19 cellular contexts compared by ENCODE assay signal in the genomic region with DNA sequence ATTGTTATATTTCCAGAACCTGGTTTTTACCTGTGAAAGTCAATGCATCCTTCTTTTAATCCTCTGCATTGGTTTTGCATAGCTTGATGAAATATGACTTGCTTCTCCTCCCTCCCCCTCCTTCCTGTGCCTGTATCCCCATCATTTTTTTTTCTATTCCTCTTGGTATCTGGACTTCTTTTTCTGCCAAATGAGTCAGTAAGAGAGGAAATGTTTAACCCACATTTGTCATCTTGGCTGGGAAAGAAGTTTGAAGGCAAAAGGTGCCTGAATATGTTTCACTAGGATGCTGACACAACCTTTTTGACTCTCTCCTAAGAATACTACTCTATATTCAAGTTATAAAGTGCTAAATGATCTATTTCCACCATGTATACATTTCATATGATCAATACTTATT. TPM values are rescaled to one million over a fixed set of nuclear protein-coding genes. Genes with fewer than 3 reads are reported as not detected.
DNase-seq lines count a peak whose midpoint lies in the region; ATAC-seq, FAIRE-seq and TF ChIP-seq lines count a peak whose summit lies in the region.
"Had no signal": no experiment of that assay in that cellular context is flagged by ENCODE, and none has a peak within 500 bp of the region (broad histone marks: within the 10 kb centered on the region; RNA-seq: fewer than 3 reads in every experiment).

No MANE protein-coding gene starts in this region.

- intact Hi-C loops in Right ventricle myocardium inferior (cut with DNase I), result no loop called here

- H3K9me1 ChIP-seq in keratinocyte (ENCODE audit: control insufficient read depth, extremely low read depth, insufficient read depth, low read length), result no peaks in the 10 kb centered on the region

- H3K4me2 ChIP-seq in Karpas-422 (ENCODE audit: low read depth, low read length, poor library complexity, severe bottlenecking) (peak overlapping the region; percentile 31), keratinocyte (ENCODE audit: control insufficient read depth, extremely low read depth, insufficient read depth, low read depth, low read length) (no peak overlapping the region)

- no peaks in the 10 kb centered on the region for H3K9me2 ChIP-seq in Karpas-422 (replicated peaks; ENCODE audit: insufficient read depth, low read length)

- H3K36me3 ChIP-seq in Karpas-422 (ENCODE audit: insufficient read depth, low read length), result no peaks in the 10 kb centered on the region
- H3K36me3 ChIP-seq in bronchial epithelial cell (ENCODE audit: control insufficient read depth, insufficient read depth, low read length), result no peaks in the 10 kb centered on the region
- H3K36me3 ChIP-seq in keratinocyte (ENCODE audit: control insufficient read depth in 2 of 2, extremely low read depth in 1 of 2, insufficient read depth in 2 of 2, low read length in 2 of 2), result no peaks in the 10 kb centered on the region
- H3K36me3 ChIP-seq: colonic mucosa had no signal

- DNase-seq in AG04449 (ENCODE audit: low read depth, low spot score), result peak; percentile 19
- DNase-seq in Karpas-422, result no peak
- DNase-seq in bronchial epithelial cell (ENCODE audit: low read depth), result peak; percentile 95
- no peak for DNase-seq in keratinocyte (ENCODE audit: low read depth, low spot score)
- no peak for DNase-seq in NCI-H345 (lab: John Stamatoyannopoulos, UW)
- no peak for DNase-seq in NCI-H510A treated with DMSO at 0.1 percent for 48 hours (lab: John Stamatoyannopoulos, UW)
- DNase-seq in Right ventricle myocardium inferior (ENCODE audit: missing footprints), result no peak
- no peak for DNase-seq in activated gamma-delta T cell (lab: John Stamatoyannopoulos, UW)
- DNase-seq: activated naive CD8-positive, alpha-beta T cell treated with anti-CD3 and anti-CD28 coated beads for 36 hours; colonic mucosa; NCI-H1417; NCI-H524 treated with DMSO at 0.1 percent for 48 hours; small intestine; stimulated activated naive CD8-positive, alpha-beta T cell treated with anti-CD3 and anti-CD28 coated beads, Interleukin-15, Interleukin-2, amounts not matched to agents 100 U/mL and 50 U/mL, for 24 hours; T-cell had no signal

- H4K20me1 ChIP-seq in Karpas-422 (ENCODE audit: insufficient read depth, low read depth, low read length), result no peaks in the 10 kb centered on the region
- H4K20me1 ChIP-seq in keratinocyte (ENCODE audit: control insufficient read depth, extremely low read depth, insufficient read depth, low read length), result no peaks in the 10 kb centered on the region

- POLR2A ChIA-PET in AG04449 (lab: Yijun Ruan, JAX), result interaction anchor here (0.6 kb wide), 2 partner anchors 74 to 514 kb away, joined by 3 read pairs; no protein-coding TSS in a partner anchor

- H3K79me2 ChIP-seq in Karpas-422 (ENCODE audit: low read length), result no peaks in the 10 kb centered on the region
- H3K79me2 ChIP-seq in keratinocyte (ENCODE audit: control insufficient read depth, insufficient read depth, low read length), result no peaks in the 10 kb centered on the region

- dilution Hi-C loops in keratinocyte (cut with MboI; ENCODE audit: extremely low pct_ligation_motif_present, low sequenced_read_pairs), result loop anchor here (25.0 kb wide), 1 partner anchor 193 kb away; no protein-coding TSS in a partner anchor

- H3K9ac ChIP-seq in Karpas-422 (ENCODE audit: low read length) (no peak overlapping the region), keratinocyte (ENCODE audit: control insufficient read depth, extremely low read depth, insufficient read depth, low read length) (no peak overlapping the region)

- no peak for ATAC-seq in Right ventricle myocardium inferior
- ATAC-seq: activated CD4-positive, CD25-positive, alpha-beta regulatory T cell treated with anti-CD3 and anti-CD28 coated beads, Interleukin-2, amount 50 U/mL, for 24 hours; K562; stimulated activated naive CD8-positive, alpha-beta T cell treated with anti-CD3 and anti-CD28 coated beads, Interleukin-15, Interleukin-2, amounts not matched to agents 100 U/mL and 50 U/mL, for 24 hours had no signal

- no peak overlapping the region for H2AFZ ChIP-seq in Karpas-422 (ENCODE audit: low read length)
- no peak overlapping the region for H2AFZ ChIP-seq in keratinocyte (ENCODE audit: control insufficient read depth, low read length)

- no peaks in the 10 kb centered on the region for H3K27me3 ChIP-seq in Karpas-422 (ENCODE audit: low read length)
- no peaks in the 10 kb centered on the region for H3K27me3 ChIP-seq in bronchial epithelial cell (ENCODE audit: control insufficient read depth, insufficient read depth, low read length)
- no peaks in the 10 kb centered on the region for H3K27me3 ChIP-seq in keratinocyte (ENCODE audit: control insufficient read depth, extremely low read depth, insufficient read depth, low read length)
- H3K27me3 ChIP-seq: colonic mucosa had no signal

- H3K4me1 ChIP-seq in Karpas-422 (ENCODE audit: low read length) (peaks cover 20% of the 10 kb centered on the region), keratinocyte (ENCODE audit: control insufficient read depth, extremely low read depth, insufficient read depth, low read length) (peaks cover 43% of the 10 kb centered on the region)
- H3K4me1 ChIP-seq: colonic mucosa had no signal

- TF ChIP-seq CTCF in AG04449 (IDR thresholded peaks at IDR 0.05; ENCODE audit: insufficient read depth, low read length, missing control alignments), result no peak
- no peak for TF ChIP-seq CTCF in bronchial epithelial cell (IDR thresholded peaks at IDR 0.05; ENCODE audit: insufficient read depth, low read length, severe bottlenecking)
- TF ChIP-seq CTCF in keratinocyte (optimal IDR thresholded peaks at IDR 0.05 in 1 of 3, IDR thresholded peaks at IDR 0.05 in 1 of 3, conservative IDR thresholded peaks at IDR 0.05 in 1 of 3; ENCODE audit: extremely low read depth in 1 of 3, insufficient read depth in 2 of 3, low read length in 3 of 3), result no peak

- H3K27ac ChIP-seq in Karpas-422 (ENCODE audit: low read length) (no peak overlapping the region), keratinocyte (ENCODE audit: control insufficient read depth, insufficient read depth, low read length) (no peak overlapping the region)
- H3K27ac ChIP-seq: colonic mucosa had no signal

- H3K9me3 ChIP-seq in Karpas-422 (ENCODE audit: low read length) (no peaks in the 10 kb centered on the region), keratinocyte (ENCODE audit: control insufficient read depth, low read depth, low read length) (no peaks in the 10 kb centered on the region)
- H3K9me3 ChIP-seq: colonic mucosa had no signal

- FAIRE-seq in bronchial epithelial cell (lab: Jason Lieb, UNC) (no peak), keratinocyte (lab: Jason Lieb, UNC) (peak; percentile 74)
- FAIRE-seq: frontal cortex, H1, K562 had no signal

- H3K4me3 ChIP-seq in AG04449 (ENCODE audit: low read depth, low read length) (no peak overlapping the region), Karpas-422 (ENCODE audit: low read length) (no peak overlapping the region), bronchial epithelial cell (ENCODE audit: low read depth, low read length) (no peak overlapping the region), keratinocyte (ENCODE audit: control insufficient read depth in 2 of 3, extremely low read depth in 1 of 3, insufficient read depth in 2 of 3, low read depth in 1 of 3, low read length in 3 of 3) (no peak overlapping the region)
- H3K4me3 ChIP-seq: colonic mucosa, K562 had no signal

- CTCF ChIA-PET in AG04449 (lab: Yijun Ruan, JAX), result interaction anchor here (0.6 to 2.3 kb wide), 7 partner anchors 10 to 231 kb away, joined by 3 to 7 read pairs (median 4); no protein-coding TSS in a partner anchor

RNA-seq across cellular contexts. Expression of a gene that starts 35.5 kb away (rescaled TPM):
- total RNA-seq in Karpas-422 (2014; rRNA removed; shearing (Covaris generic); ENCODE audit: low replicate concordance), result 2.0 and 4.3 TPM in 2 replicates
- total RNA-seq in bronchial epithelial cell, result 29.2 and 64.0 TPM in 2 replicates
- 17.9 to 34.3 TPM (median 19.9 TPM) in 3 replicates for polyA plus RNA-seq in keratinocyte
- 48.0 TPM for polyA plus RNA-seq in keratinocyte (2011; ENCODE audit: low read depth)
- 19.5 and 25.4 TPM in 2 replicates for polyA plus RNA-seq in keratinocyte (2011; cell fraction: cytosol; rRNA removed)
- 70.7 and 78.3 TPM in 2 replicates for polyA plus RNA-seq in keratinocyte (2011; cell fraction: nucleus; rRNA removed)
- 15.3 and 67.4 TPM in 2 replicates for polyA plus RNA-seq in keratinocyte (2012; ENCODE audit: low replicate concordance)
- polyA minus RNA-seq in keratinocyte, result 5.9 to 22.6 TPM (median 17.3 TPM) in 3 replicates
- polyA minus RNA-seq in keratinocyte (2011; cell fraction: cytosol; rRNA and poly(A)+ RNA removed), result 22.6 TPM
- polyA minus RNA-seq in keratinocyte (2011; cell fraction: nucleus; rRNA and poly(A)+ RNA removed), result 29.0 and 38.3 TPM in 2 replicates
- 3.0 TPM for total RNA-seq in Right ventricle myocardium inferior
- total RNA-seq: activated naive CD8-positive, alpha-beta T cell treated with anti-CD3 and anti-CD28 coated beads for 36 hours; K562 had no signal
- polyA plus RNA-seq: K562 had no signal

RNA-seq across cellular contexts. Expression of a gene that starts 50.0 kb away (rescaled TPM):
- total RNA-seq in Karpas-422 (2014; rRNA removed; shearing (Covaris generic); ENCODE audit: low replicate concordance), result 14.5 and 35.3 TPM in 2 replicates
- total RNA-seq in bronchial epithelial cell (0.53 and 1.0 TPM in 2 replicates), Right ventricle myocardium inferior (not detected)
- polyA plus RNA-seq in keratinocyte, result 0.61 to 1.4 TPM (median 1.1 TPM) in 3 replicates
- 0.47 TPM for polyA plus RNA-seq in keratinocyte (2011; ENCODE audit: low read depth)
- 0.35 and 0.73 TPM in 2 replicates for polyA plus RNA-seq in keratinocyte (2011; cell fraction: cytosol; rRNA removed)
- 1.9 and 2.1 TPM in 2 replicates for polyA plus RNA-seq in keratinocyte (2011; cell fraction: nucleus; rRNA removed)
- polyA plus RNA-seq in keratinocyte (2012; ENCODE audit: low replicate concordance), result 0.33 and 0.52 TPM in 2 replicates
- polyA minus RNA-seq in keratinocyte, result 1.4 to 2.5 TPM in 2 of 3 replicates, not detected in the other
- polyA minus RNA-seq in keratinocyte (2011; cell fraction: cytosol; rRNA and poly(A)+ RNA removed), result not detected
- 2.3 and 5.0 TPM in 2 replicates for polyA minus RNA-seq in keratinocyte (2011; cell fraction: nucleus; rRNA and poly(A)+ RNA removed)
- total RNA-seq: H1, K562 had no signal
- polyA plus RNA-seq: H1, K562 had no signal

RNA-seq across cellular contexts. Expression of a gene that starts 50.4 kb away (rescaled TPM):
- total RNA-seq in Karpas-422 (2014; rRNA removed; shearing (Covaris generic); ENCODE audit: low replicate concordance), result 88.7 and 254 TPM in 2 replicates
- 1.6 and 3.5 TPM in 2 replicates for total RNA-seq in bronchial epithelial cell
- 65.1 to 125 TPM (median 65.3 TPM) in 3 replicates for polyA plus RNA-seq in keratinocyte
- 6.5 TPM for polyA plus RNA-seq in keratinocyte (2011; ENCODE audit: low read depth)
- polyA plus RNA-seq in keratinocyte (2011; cell fraction: cytosol; rRNA removed), result 80.4 and 163 TPM in 2 replicates
- polyA plus RNA-seq in keratinocyte (2011; cell fraction: nucleus; rRNA removed), result 46.8 and 77.8 TPM in 2 replicates
- 48.9 and 98.0 TPM in 2 replicates for polyA plus RNA-seq in keratinocyte (2012; ENCODE audit: low replicate concordance)
- polyA minus RNA-seq in keratinocyte, result 7.4 to 19.5 TPM (median 14.6 TPM) in 3 replicates
- polyA minus RNA-seq in keratinocyte (2011; cell fraction: cytosol; rRNA and poly(A)+ RNA removed), result 207 TPM
- 23.7 and 31.8 TPM in 2 replicates for polyA minus RNA-seq in keratinocyte (2011; cell fraction: nucleus; rRNA and poly(A)+ RNA removed)
- total RNA-seq in Right ventricle myocardium inferior, result 0.49 TPM
- total RNA-seq: K562 had no signal
- polyA plus RNA-seq: K562 had no signal

Comparison
In these comparisons a context has a peak if more than half of its experiments do, and no peak if none do; other contexts are left out.
1. DNase-seq: peak in AG04449 (single experiment) and bronchial epithelial cell (single experiment); none in Karpas-422 (single experiment), keratinocyte (single experiment), NCI-H345 (single experiment), NCI-H510A treated with DMSO at 0.1 percent for 48 hours (single experiment), Right ventricle myocardium inferior (single experiment) and activated gamma-delta T cell (single experiment).
2. RNA of a gene that starts 50.4 kb away (total RNA-seq): 88.7 to 254 TPM in Karpas-422; 1.6 to 3.5 TPM in bronchial epithelial cell and 0.49 TPM in Right ventricle myocardium inferior (single experiment); every median in the first group is over 10 times any median in the second.